8 cellular contexts compared by ENCODE assay signal in genomic region chr7:148262721-148263229, GRCh38.
DNase-seq lines count a peak whose midpoint lies in the region; ATAC-seq and TF ChIP-seq lines count a peak whose summit lies in the region.

No MANE protein-coding gene starts in this region.

- H2AK5ac ChIP-seq in mesendoderm (ENCODE audit: low read length): no peak overlapping the region

- H3K36me3 Mint-ChIP-seq in activated CD8-positive, alpha-beta T cell treated with anti-CD3 and anti-CD28 coated beads, Interleukin-2, amount 10 ng/mL, durations not matched to agents 7 days and 5 days (ENCODE audit: low read depth): no peaks in the 10 kb centered on the region

- H3K4me3 ChIP-seq in AG04449 (ENCODE audit: low read depth, low read length) (no peak overlapping the region), mesendoderm (ENCODE audit: low read length) (no peak overlapping the region)
- no peak overlapping the region for H3K4me3 ChIP-seq in effector memory CD4-positive, alpha-beta T cell (ENCODE audit: insufficient read depth, low read depth, low read length, poor library complexity, severe bottlenecking)

- no peak overlapping the region for H3K27ac ChIP-seq in effector memory CD4-positive, alpha-beta T cell (ENCODE audit: insufficient read depth, low read length, poor library complexity, severe bottlenecking)
- H3K27ac ChIP-seq in mesendoderm (ENCODE audit: low read depth, low read length): no peak overlapping the region

- CTCF ChIA-PET in AG04449 (lab: Yijun Ruan, JAX): interaction anchor here (0.8 to 1.5 kb wide), 4 partner anchors 14 to 1150 kb away, joined by 3 to 4 read pairs (median 4); no protein-coding TSS in a partner anchor
- CTCF ChIA-PET in activated CD8-positive, alpha-beta T cell treated with anti-CD3 and anti-CD28 coated beads, Interleukin-2, amount 10 ng/mL, durations not matched to agents 7 days and 5 days (lab: Charles Lee): interaction anchor here (0.6 to 1.5 kb wide), 10 partner anchors 8 to 196 kb away, joined by 3 to 6 read pairs (median 3); no protein-coding TSS in a partner anchor

- H3K9me3 ChIP-seq in effector memory CD4-positive, alpha-beta T cell (ENCODE audit: control insufficient read depth, low read length): no peaks in the 10 kb centered on the region

- no peaks in the 10 kb centered on the region for H3K9me3 Mint-ChIP-seq in activated CD8-positive, alpha-beta T cell treated with anti-CD3 and anti-CD28 coated beads, Interleukin-2, amount 10 ng/mL, durations not matched to agents 7 days and 5 days (ENCODE audit: insufficient read depth)

- H3K9ac ChIP-seq in mesendoderm (ENCODE audit: low read length): peak overlapping the region; percentile 57

- DNase-seq in AG04449 (ENCODE audit: low read depth, low spot score): no peak
- DNase-seq in NCI-H446 treated with DMSO at 0.1 percent for 48 hours (lab: John Stamatoyannopoulos, UW): peak; percentile 49
- DNase-seq in activated CD8-positive, alpha-beta T cell treated with anti-CD3 and anti-CD28 coated beads, Interleukin-2, amount 10 ng/mL, durations not matched to agents 7 days and 5 days: peak; percentile 70
- DNase-seq in effector memory CD4-positive, alpha-beta T cell: peak in 2 of 3 donors; percentile 5 to 26
- DNase-seq in mesendoderm: peak; percentile 81
- DNase-seq in stimulated activated CD8-positive, alpha-beta memory T cell treated with anti-CD3 and anti-CD28 coated beads, Interleukin-2, amount 100 ng/mL, for 1 hour (ENCODE audit: low read depth in 2 of 2): peak; percentile 16 to 40

- no peak overlapping the region for H3K27ac Mint-ChIP-seq in activated CD8-positive, alpha-beta T cell treated with anti-CD3 and anti-CD28 coated beads, Interleukin-2, amount 10 ng/mL, durations not matched to agents 7 days and 5 days

- H2BK120ac ChIP-seq in mesendoderm (ENCODE audit: low read depth, low read length): no peak overlapping the region

- no peaks in the 10 kb centered on the region for H3K79me2 ChIP-seq in mesendoderm (ENCODE audit: control insufficient read depth, insufficient read depth, low read length)

- H3K27me3 Mint-ChIP-seq in activated CD8-positive, alpha-beta T cell treated with anti-CD3 and anti-CD28 coated beads, Interleukin-2, amount 10 ng/mL, durations not matched to agents 7 days and 5 days (ENCODE audit: low read depth): peaks cover 10% of the 10 kb centered on the region

- TF ChIP-seq CTCF in AG04449 (IDR thresholded peaks at IDR 0.05; ENCODE audit: insufficient read depth, low read length, missing control alignments): peak; percentile 91

- H3K4me1 ChIP-seq in effector memory CD4-positive, alpha-beta T cell (ENCODE audit: control insufficient read depth, insufficient read depth, low read length, poor library complexity, severe bottlenecking): no peaks in the 10 kb centered on the region
- no peaks in the 10 kb centered on the region for H3K4me1 ChIP-seq in mesendoderm (ENCODE audit: control insufficient read depth, low read depth, low read length)

- peaks cover 7% of the 10 kb centered on the region for H3K4me1 Mint-ChIP-seq in activated CD8-positive, alpha-beta T cell treated with anti-CD3 and anti-CD28 coated beads, Interleukin-2, amount 10 ng/mL, durations not matched to agents 7 days and 5 days (ENCODE audit: low read depth)

- no peak overlapping the region for H3K4me2 ChIP-seq in mesendoderm (ENCODE audit: low read length)

- ATAC-seq in GM18517 (IDR thresholded peaks at IDR 0.05; ENCODE audit: unreplicated experiment) (peak; percentile 67), HG03103 (IDR thresholded peaks at IDR 0.05; ENCODE audit: low read depth, unreplicated experiment) (peak; percentile 71)
- peak; percentile 75 for ATAC-seq in activated CD8-positive, alpha-beta T cell treated with anti-CD3 and anti-CD28 coated beads, Interleukin-2, amount 10 ng/mL, durations not matched to agents 7 days and 5 days

- H2BK5ac ChIP-seq in mesendoderm (ENCODE audit: low read length): no peak overlapping the region

- H2BK15ac ChIP-seq in mesendoderm (replicated peaks; ENCODE audit: low read depth): no peak overlapping the region

- no peaks in the 10 kb centered on the region for H3K27me3 ChIP-seq in effector memory CD4-positive, alpha-beta T cell (replicated peaks; ENCODE audit: control insufficient read depth, insufficient read depth, low read length, poor library complexity, severe bottlenecking)
- no peaks in the 10 kb centered on the region for H3K27me3 ChIP-seq in mesendoderm (ENCODE audit: insufficient read depth, low read length, poor library complexity)

- no peaks in the 10 kb centered on the region for H3K79me1 ChIP-seq in mesendoderm (ENCODE audit: low read length)

- H4K5ac ChIP-seq in mesendoderm (ENCODE audit: low read length): no peak overlapping the region

- H3K18ac ChIP-seq in mesendoderm (ENCODE audit: low read length): no peak overlapping the region

- no peak overlapping the region for H4K8ac ChIP-seq in mesendoderm (ENCODE audit: low read depth, low read length)

- no CpG with 5 or more reads among the region's 18 CpGs for WGBS in mesendoderm (ENCODE audit: extremely low coverage, insufficient coverage, low lambda C conversion rate)

- peak overlapping the region; percentile 74 for H3K56ac ChIP-seq in mesendoderm (ENCODE audit: low read length)

- H3K23ac ChIP-seq in mesendoderm (ENCODE audit: low read length): no peak overlapping the region

- no peaks in the 10 kb centered on the region for H3K36me3 ChIP-seq in effector memory CD4-positive, alpha-beta T cell (ENCODE audit: control insufficient read depth, insufficient read depth, low read length)
- no peaks in the 10 kb centered on the region for H3K36me3 ChIP-seq in mesendoderm (ENCODE audit: control insufficient read depth, insufficient read depth, low read length)

- no peak overlapping the region for H3K4me3 Mint-ChIP-seq in activated CD8-positive, alpha-beta T cell treated with anti-CD3 and anti-CD28 coated beads, Interleukin-2, amount 10 ng/mL, durations not matched to agents 7 days and 5 days

- POLR2A ChIA-PET in AG04449 (lab: Yijun Ruan, JAX): no interaction called here
- POLR2A ChIA-PET in activated CD8-positive, alpha-beta T cell treated with anti-CD3 and anti-CD28 coated beads, Interleukin-2, amount 10 ng/mL, durations not matched to agents 7 days and 5 days (lab: Charles Lee): no interaction called here

- no peak overlapping the region for H3K4ac ChIP-seq in mesendoderm (ENCODE audit: low read depth, low read length)
